Comparison of ENCODE assay signal across 9 cellular contexts in the genomic region with DNA sequence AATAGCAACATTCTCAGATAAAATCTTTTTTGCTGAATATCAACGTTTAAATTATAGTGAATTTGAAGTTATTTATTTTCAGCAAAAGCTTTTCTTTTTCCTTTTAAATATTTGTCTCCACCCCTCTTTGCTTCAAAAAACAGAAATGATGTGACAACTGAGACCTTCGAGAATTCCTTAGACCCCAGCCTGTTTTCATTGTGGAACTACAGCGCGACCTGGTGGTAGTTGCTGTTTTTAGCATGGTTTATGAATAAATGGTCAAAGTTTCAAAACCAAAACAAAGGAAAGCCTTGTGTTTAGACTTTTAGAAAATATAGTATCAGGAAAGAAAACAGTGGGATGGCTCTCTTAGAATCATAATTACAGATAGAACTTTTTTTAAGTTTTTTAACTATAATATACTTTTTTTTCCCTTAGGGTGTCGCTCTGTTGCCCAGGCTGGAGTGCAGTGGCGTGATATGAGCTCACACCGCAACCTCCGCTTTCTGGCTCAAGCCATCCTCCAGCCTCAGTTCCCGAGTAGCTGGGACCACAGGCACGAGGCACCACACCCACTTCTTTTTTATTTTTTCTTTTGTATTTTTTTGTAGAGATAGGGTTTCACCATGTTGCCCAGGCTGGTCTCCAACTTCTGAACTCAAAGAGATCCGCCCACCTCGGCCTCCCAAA. TPM values are rescaled to one million over a fixed set of nuclear protein-coding genes. Genes with fewer than 3 reads are reported as not detected.
DNase-seq lines count a peak whose midpoint lies in the region; ATAC-seq and TF ChIP-seq lines count a peak whose summit lies in the region.
"Had no signal": no experiment of that assay in that cellular context is flagged by ENCODE, and none has a peak within 500 bp of the region (broad histone marks: within the 10 kb centered on the region; RNA-seq: fewer than 3 reads in every experiment).

No MANE protein-coding gene starts in this region.

- H3K4me1 Mint-ChIP-seq in stimulated activated memory B cell treated with anti-CD40 and anti-IgM and Interleukin-4, amounts not matched to agents 10 μg/mL and 1 μg/mL and 100 μg/mL, for 72 hours = no peaks in the 10 kb centered on the region

- H3K27ac ChIP-seq in ovary = peak overlapping the region in 1 of 2 donors; percentile 13

- H3K4me3 ChIP-seq in foreskin fibroblast (ENCODE audit: low read depth in 1 of 2, low read length in 2 of 2) = no peak overlapping the region
- no peak overlapping the region for H3K4me3 ChIP-seq in ovary

- TF ChIP-seq POLR2A in ovary (IDR thresholded peaks at IDR 0.05) = no peak

- H3K36me3 ChIP-seq in ovary = no peaks in the 10 kb centered on the region

- H3K4me1 ChIP-seq in ovary (ENCODE audit: insufficient read depth) = peaks cover 3% of the 10 kb centered on the region

- no peaks in the 10 kb centered on the region for H3K27me3 ChIP-seq in ovary

- no peak for TF ChIP-seq EP300 in ovary (IDR thresholded peaks at IDR 0.05)

- peaks cover 1% of the 10 kb centered on the region for H3K9me3 Mint-ChIP-seq in stimulated activated memory B cell treated with anti-CD40 and anti-IgM and Interleukin-4, amounts not matched to agents 10 μg/mL and 1 μg/mL and 100 μg/mL, for 72 hours
- H3K9me3 Mint-ChIP-seq: dendritic cell treated with granulocyte-macrophage colony-stimulating factor and Interleukin-4, amounts not matched to agents 40 ng/mL and 50 ng/mL, for 4 days had no signal

- H3K36me3 Mint-ChIP-seq in stimulated activated memory B cell treated with anti-CD40 and anti-IgM and Interleukin-4, amounts not matched to agents 10 μg/mL and 1 μg/mL and 100 μg/mL, for 72 hours = no peaks in the 10 kb centered on the region

- ATAC-seq in HG02970 (IDR thresholded peaks at IDR 0.05; ENCODE audit: low FRiP score, unreplicated experiment) = peak; percentile 56
- no peak for ATAC-seq in stimulated activated memory B cell treated with anti-CD40 and anti-IgM and Interleukin-4, amounts not matched to agents 10 μg/mL and 1 μg/mL and 100 μg/mL, for 72 hours

- TF ChIP-seq CTCF in foreskin fibroblast (IDR thresholded peaks at IDR 0.05; ENCODE audit: low read depth, low read length) (peak; percentile 62), ovary (IDR thresholded peaks at IDR 0.05) (peak; percentile 64 to 95 (median 84))

- 40 to 47% (median 44%) methylated on average over 12 of the region's 12 CpGs for WGBS in ovary, 3 donors

- peaks cover 24% of the 10 kb centered on the region for H3K27me3 Mint-ChIP-seq in stimulated activated memory B cell treated with anti-CD40 and anti-IgM and Interleukin-4, amounts not matched to agents 10 μg/mL and 1 μg/mL and 100 μg/mL, for 72 hours
- H3K27me3 Mint-ChIP-seq: dendritic cell treated with granulocyte-macrophage colony-stimulating factor and Interleukin-4, amounts not matched to agents 40 ng/mL and 50 ng/mL, for 4 days had no signal

- H3K27ac Mint-ChIP-seq in stimulated activated memory B cell treated with anti-CD40 and anti-IgM and Interleukin-4, amounts not matched to agents 10 μg/mL and 1 μg/mL and 100 μg/mL, for 72 hours = no peak overlapping the region
- H3K27ac Mint-ChIP-seq: dendritic cell treated with granulocyte-macrophage colony-stimulating factor and Interleukin-4, amounts not matched to agents 40 ng/mL and 50 ng/mL, for 4 days had no signal

- peak; percentile 29 for DNase-seq in NCI-H345 (lab: John Stamatoyannopoulos, UW)
- no peak for DNase-seq in NCI-H345 treated with DMSO at 0.1 percent for 48 hours (lab: John Stamatoyannopoulos, UW; ENCODE audit: unreplicated experiment)
- peak; percentile 63 for DNase-seq in NCI-H82 (lab: John Stamatoyannopoulos, UW)
- DNase-seq in activated T-cell treated with anti-CD3 and anti-CD28 coated beads for 48 hours (ENCODE audit: low read depth) = peak; percentile 25
- DNase-seq in foreskin fibroblast = peak; percentile 47 to 82
- peak; percentile 66 to 80 (median 78) for DNase-seq in ovary

- no peak overlapping the region for H3K4me3 Mint-ChIP-seq in stimulated activated memory B cell treated with anti-CD40 and anti-IgM and Interleukin-4, amounts not matched to agents 10 μg/mL and 1 μg/mL and 100 μg/mL, for 72 hours
- H3K4me3 Mint-ChIP-seq: dendritic cell treated with granulocyte-macrophage colony-stimulating factor and Interleukin-4, amounts not matched to agents 40 ng/mL and 50 ng/mL, for 4 days had no signal

- intact Hi-C loops in ovary (cut with DNase I) = loop anchor here in 3 of 4 donors (2.0 to 5.0 kb wide), 2 partner anchors 78 to 478 kb away; no protein-coding TSS in a partner anchor

- no peaks in the 10 kb centered on the region for H3K9me3 ChIP-seq in ovary

RNA-seq across cellular contexts. Expression of gene TMEM184C, which starts 26.8 kb away (rescaled TPM):
- total RNA-seq in ovary = 10 to 100 TPM; 19.0 to 32.0 (median 27.6) TPM
- polyA plus RNA-seq in ovary = 10 to 100 TPM; 12.9 to 31.8 TPM
